1 cellular context compared by ENCODE assay signal in the genomic region with DNA sequence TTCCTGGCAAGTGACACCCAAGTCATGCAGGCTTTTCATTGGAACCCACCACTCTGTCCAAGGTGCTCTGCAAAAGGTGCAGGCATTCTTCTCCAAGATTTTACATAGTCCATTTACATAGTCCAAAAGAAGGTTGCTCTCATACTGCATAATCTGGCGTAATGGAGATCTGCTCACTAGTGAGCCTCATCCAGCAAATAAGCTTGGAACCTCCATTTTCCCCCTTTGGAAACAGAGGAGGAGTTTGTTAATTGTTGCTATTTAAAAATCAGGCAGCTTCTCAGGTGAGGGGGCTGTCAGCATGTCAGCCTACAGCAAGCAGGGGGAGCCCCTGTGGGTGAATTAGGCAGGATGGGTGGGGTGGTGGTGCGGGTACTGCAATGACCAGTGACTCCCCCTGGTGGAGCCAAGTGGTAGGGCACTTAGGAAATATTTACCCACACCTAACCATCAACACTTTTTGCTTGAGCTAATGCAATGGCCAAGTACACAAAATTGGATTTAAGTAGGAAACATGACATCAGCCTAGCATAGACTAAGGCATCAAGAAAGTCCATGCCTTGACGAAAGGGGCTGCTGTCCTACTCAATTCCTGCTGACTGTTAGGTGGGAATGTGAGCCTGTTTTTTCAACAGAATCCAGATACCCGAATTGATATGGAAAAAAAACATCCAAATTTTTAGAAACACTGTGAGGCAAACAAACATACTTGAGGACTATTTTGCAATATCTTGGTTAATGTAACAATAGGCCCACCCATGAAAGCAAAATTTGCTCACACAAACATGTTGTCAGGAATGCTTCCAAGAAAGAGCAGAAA.
TF ChIP-seq lines count a peak whose summit lies in the region.

No MANE protein-coding gene starts in this region.

TF ChIP-seq in K562, 482 proteins besides CTCF, POLR2A, EP300 and RAD21 (continued from another document):
- TF ChIP-seq, protein P1, sequence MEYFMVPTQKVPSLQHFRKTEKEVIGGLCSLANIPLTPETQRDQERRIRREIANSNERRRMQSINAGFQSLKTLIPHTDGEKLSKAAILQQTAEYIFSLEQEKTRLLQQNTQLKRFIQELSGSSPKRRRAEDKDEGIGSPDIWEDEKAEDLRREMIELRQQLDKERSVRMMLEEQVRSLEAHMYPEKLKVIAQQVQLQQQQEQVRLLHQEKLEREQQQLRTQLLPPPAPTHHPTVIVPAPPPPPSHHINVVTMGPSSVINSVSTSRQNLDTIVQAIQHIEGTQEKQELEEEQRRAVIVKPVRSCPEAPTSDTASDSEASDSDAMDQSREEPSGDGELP (CRISPR knock-in tag; IDR thresholded peaks at IDR 0.05; ENCODE audit: borderline replicate concordance) = 0 out of 2 replicates have a peak, but pooled peaks have one; percentile 13
- no peak for TF ChIP-seq ARID1B (IDR thresholded peaks at IDR 0.05)
- peak; percentile 43; the same call in 1 of the 2 replicates for TF ChIP-seq ZNF24 (IDR thresholded peaks at IDR 0.05)
- TF ChIP-seq RCOR1 (IDR thresholded peaks at IDR 0.05; ENCODE audit: borderline replicate concordance in 1 of 2, low read depth in 2 of 2, low read length in 2 of 2) = 0 out of 4 replicates have a peak, but pooled peaks of 1 of the 2 experiments have one; percentile 26
- TF ChIP-seq RBFOX2 (IDR thresholded peaks at IDR 0.05; ENCODE audit: low read depth, low read length) = no peak
- TF ChIP-seq FOXK2 (conservative IDR thresholded peaks at IDR 0.05 in 1 of 2, IDR thresholded peaks at IDR 0.05 in 1 of 2; ENCODE audit: low read depth in 2 of 2) = no peak
- TF ChIP-seq U2AF1 (optimal IDR thresholded peaks at IDR 0.05; ENCODE audit: low read depth, low read length) = no peak
- TF ChIP-seq, protein P2, sequence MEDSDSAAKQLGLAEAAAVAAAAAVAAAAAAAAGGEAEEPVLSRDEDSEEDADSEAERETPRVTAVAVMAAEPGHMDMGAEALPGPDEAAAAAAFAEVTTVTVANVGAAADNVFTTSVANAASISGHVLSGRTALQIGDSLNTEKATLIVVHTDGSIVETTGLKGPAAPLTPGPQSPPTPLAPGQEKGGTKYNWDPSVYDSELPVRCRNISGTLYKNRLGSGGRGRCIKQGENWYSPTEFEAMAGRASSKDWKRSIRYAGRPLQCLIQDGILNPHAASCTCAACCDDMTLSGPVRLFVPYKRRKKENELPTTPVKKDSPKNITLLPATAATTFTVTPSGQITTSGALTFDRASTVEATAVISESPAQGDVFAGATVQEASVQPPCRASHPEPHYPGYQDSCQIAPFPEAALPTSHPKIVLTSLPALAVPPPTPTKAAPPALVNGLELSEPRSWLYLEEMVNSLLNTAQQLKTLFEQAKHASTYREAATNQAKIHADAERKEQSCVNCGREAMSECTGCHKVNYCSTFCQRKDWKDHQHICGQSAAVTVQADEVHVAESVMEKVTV (CRISPR knock-in tag; IDR thresholded peaks at IDR 0.05) = 0 out of 2 replicates have a peak, but pooled peaks have one; percentile 39
- TF ChIP-seq NFYB (IDR thresholded peaks at IDR 0.05; ENCODE audit: extremely low read depth, insufficient read length) = no peak
- TF ChIP-seq NCOA2 (IDR thresholded peaks at IDR 0.05; ENCODE audit: partially characterized antibody in 2 of 2) = no peak
- TF ChIP-seq ZFP30 (CRISPR knock-in tag; IDR thresholded peaks at IDR 0.05; ENCODE audit: borderline replicate concordance) = no peak
- TF ChIP-seq, protein P3, sequence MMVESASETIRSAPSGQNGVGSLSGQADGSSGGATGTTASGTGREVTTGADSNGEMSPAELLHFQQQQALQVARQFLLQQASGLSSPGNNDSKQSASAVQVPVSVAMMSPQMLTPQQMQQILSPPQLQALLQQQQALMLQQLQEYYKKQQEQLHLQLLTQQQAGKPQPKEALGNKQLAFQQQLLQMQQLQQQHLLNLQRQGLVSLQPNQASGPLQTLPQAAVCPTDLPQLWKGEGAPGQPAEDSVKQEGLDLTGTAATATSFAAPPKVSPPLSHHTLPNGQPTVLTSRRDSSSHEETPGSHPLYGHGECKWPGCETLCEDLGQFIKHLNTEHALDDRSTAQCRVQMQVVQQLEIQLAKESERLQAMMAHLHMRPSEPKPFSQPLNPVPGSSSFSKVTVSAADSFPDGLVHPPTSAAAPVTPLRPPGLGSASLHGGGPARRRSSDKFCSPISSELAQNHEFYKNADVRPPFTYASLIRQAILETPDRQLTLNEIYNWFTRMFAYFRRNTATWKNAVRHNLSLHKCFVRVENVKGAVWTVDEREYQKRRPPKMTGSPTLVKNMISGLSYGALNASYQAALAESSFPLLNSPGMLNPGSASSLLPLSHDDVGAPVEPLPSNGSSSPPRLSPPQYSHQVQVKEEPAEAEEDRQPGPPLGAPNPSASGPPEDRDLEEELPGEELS (CRISPR knock-in tag; IDR thresholded peaks at IDR 0.05; ENCODE audit: borderline replicate concordance) = no peak
- TF ChIP-seq, protein P4, sequence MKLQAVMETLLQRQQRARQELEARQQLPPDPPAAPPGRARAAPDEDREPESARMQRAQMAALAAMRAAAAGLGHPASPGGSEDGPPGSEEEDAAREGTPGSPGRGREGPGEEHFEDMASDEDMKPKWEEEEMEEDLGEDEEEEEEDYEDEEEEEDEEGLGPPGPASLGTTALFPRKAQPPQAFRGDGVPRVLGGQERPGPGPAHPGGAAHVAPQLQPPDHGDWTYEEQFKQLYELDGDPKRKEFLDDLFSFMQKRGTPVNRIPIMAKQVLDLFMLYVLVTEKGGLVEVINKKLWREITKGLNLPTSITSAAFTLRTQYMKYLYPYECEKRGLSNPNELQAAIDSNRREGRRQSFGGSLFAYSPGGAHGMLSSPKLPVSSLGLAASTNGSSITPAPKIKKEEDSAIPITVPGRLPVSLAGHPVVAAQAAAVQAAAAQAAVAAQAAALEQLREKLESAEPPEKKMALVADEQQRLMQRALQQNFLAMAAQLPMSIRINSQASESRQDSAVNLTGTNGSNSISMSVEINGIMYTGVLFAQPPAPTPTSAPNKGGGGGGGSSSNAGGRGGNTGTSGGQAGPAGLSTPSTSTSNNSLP (IDR thresholded peaks at IDR 0.05; ENCODE audit: borderline replicate concordance, low read depth, low read length) = no peak
- TF ChIP-seq NFE2 (IDR thresholded peaks at IDR 0.05; ENCODE audit: low read depth) = no peak
- no peak for TF ChIP-seq NONO (IDR thresholded peaks at IDR 0.05; ENCODE audit: low read depth in 2 of 2, low read length in 1 of 2)
- TF ChIP-seq ZFPM2 (CRISPR knock-in tag; IDR thresholded peaks at IDR 0.05) = no peak
- TF ChIP-seq, protein P5, sequence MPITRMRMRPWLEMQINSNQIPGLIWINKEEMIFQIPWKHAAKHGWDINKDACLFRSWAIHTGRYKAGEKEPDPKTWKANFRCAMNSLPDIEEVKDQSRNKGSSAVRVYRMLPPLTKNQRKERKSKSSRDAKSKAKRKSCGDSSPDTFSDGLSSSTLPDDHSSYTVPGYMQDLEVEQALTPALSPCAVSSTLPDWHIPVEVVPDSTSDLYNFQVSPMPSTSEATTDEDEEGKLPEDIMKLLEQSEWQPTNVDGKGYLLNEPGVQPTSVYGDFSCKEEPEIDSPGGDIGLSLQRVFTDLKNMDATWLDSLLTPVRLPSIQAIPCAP (CRISPR knock-in tag; IDR thresholded peaks at IDR 0.05; ENCODE audit: borderline replicate concordance) = no peak
- no peak for TF ChIP-seq PTTG1 (tag; IDR thresholded peaks at IDR 0.05; ENCODE audit: low read depth)
- TF ChIP-seq KLF6 (CRISPR knock-in tag; IDR thresholded peaks at IDR 0.05; ENCODE audit: borderline replicate concordance) = no peak
- TF ChIP-seq SRF (CRISPR knock-in tag; IDR thresholded peaks at IDR 0.05) = no peak
- peak; percentile 64; the same call in 1 of the 2 replicates for TF ChIP-seq ZBTB7A (IDR thresholded peaks at IDR 0.05; ENCODE audit: borderline replicate concordance, control insufficient read depth, low read depth, low read length)
- TF ChIP-seq ZNF780A (CRISPR knock-in tag; IDR thresholded peaks at IDR 0.05) = no peak
- TF ChIP-seq, protein P6, sequence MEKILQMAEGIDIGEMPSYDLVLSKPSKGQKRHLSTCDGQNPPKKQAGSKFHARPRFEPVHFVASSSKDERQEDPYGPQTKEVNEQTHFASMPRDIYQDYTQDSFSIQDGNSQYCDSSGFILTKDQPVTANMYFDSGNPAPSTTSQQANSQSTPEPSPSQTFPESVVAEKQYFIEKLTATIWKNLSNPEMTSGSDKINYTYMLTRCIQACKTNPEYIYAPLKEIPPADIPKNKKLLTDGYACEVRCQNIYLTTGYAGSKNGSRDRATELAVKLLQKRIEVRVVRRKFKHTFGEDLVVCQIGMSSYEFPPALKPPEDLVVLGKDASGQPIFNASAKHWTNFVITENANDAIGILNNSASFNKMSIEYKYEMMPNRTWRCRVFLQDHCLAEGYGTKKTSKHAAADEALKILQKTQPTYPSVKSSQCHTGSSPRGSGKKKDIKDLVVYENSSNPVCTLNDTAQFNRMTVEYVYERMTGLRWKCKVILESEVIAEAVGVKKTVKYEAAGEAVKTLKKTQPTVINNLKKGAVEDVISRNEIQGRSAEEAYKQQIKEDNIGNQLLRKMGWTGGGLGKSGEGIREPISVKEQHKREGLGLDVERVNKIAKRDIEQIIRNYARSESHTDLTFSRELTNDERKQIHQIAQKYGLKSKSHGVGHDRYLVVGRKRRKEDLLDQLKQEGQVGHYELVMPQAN (IDR thresholded peaks at IDR 0.05; ENCODE audit: borderline replicate concordance) = no peak
- no peak for TF ChIP-seq ESRRA (IDR thresholded peaks at IDR 0.05; ENCODE audit: borderline replicate concordance, low read depth)
- TF ChIP-seq GABPB1 (CRISPR knock-in tag; IDR thresholded peaks at IDR 0.05) = no peak
- TF ChIP-seq SMC3 (conservative IDR thresholded peaks at IDR 0.05; ENCODE audit: insufficient read depth, low read depth, low read length) = peak; percentile 79
- TF ChIP-seq STAG1 (CRISPR knock-in tag; IDR thresholded peaks at IDR 0.05; ENCODE audit: borderline replicate concordance) = no peak
- peak; percentile 18 to 63; a peak in 1 of 4 replicates for TF ChIP-seq MAZ (CRISPR knock-in tag; conservative IDR thresholded peaks at IDR 0.05 in 1 of 2, IDR thresholded peaks at IDR 0.05 in 1 of 2)
- no peak for TF ChIP-seq ZNF445 (CRISPR knock-in tag; IDR thresholded peaks at IDR 0.05; ENCODE audit: low read depth)
- no peak for TF ChIP-seq JUN (IDR thresholded peaks at IDR 0.05; ENCODE audit: borderline replicate concordance, low read depth, low read length)
- TF ChIP-seq JUN (CRISPR knock-in tag; IDR thresholded peaks at IDR 0.05; ENCODE audit: borderline replicate concordance) = no peak
- TF ChIP-seq ZNF644 (tag; IDR thresholded peaks at IDR 0.05; ENCODE audit: low read depth) = no peak
- no peak for TF ChIP-seq POLR2H (tag; IDR thresholded peaks at IDR 0.05; ENCODE audit: low read depth)
- TF ChIP-seq CBX3 (IDR thresholded peaks at IDR 0.05; ENCODE audit: borderline replicate concordance in 1 of 2, low read length in 2 of 2) = 0 out of 3 replicates have a peak, but pooled peaks of 1 of the 2 experiments have one; percentile 27
- no peak for TF ChIP-seq SETDB1 (IDR thresholded peaks at IDR 0.05; ENCODE audit: low read length)
- TF ChIP-seq CEBPG (CRISPR knock-in tag; IDR thresholded peaks at IDR 0.05) = no peak
- 0 out of 4 replicates have a peak, but pooled peaks of 1 of the 2 experiments have one; percentile 9 for TF ChIP-seq CEBPG (tag; conservative IDR thresholded peaks at IDR 0.05 in 1 of 2, IDR thresholded peaks at IDR 0.05 in 1 of 2)
- no peak for TF ChIP-seq ZNF274 (IDR thresholded peaks at IDR 0.05; ENCODE audit: borderline replicate concordance, low read depth, low read length)
- no peak for TF ChIP-seq ZNF717 (CRISPR knock-in tag; IDR thresholded peaks at IDR 0.05)
- TF ChIP-seq, protein P7, sequence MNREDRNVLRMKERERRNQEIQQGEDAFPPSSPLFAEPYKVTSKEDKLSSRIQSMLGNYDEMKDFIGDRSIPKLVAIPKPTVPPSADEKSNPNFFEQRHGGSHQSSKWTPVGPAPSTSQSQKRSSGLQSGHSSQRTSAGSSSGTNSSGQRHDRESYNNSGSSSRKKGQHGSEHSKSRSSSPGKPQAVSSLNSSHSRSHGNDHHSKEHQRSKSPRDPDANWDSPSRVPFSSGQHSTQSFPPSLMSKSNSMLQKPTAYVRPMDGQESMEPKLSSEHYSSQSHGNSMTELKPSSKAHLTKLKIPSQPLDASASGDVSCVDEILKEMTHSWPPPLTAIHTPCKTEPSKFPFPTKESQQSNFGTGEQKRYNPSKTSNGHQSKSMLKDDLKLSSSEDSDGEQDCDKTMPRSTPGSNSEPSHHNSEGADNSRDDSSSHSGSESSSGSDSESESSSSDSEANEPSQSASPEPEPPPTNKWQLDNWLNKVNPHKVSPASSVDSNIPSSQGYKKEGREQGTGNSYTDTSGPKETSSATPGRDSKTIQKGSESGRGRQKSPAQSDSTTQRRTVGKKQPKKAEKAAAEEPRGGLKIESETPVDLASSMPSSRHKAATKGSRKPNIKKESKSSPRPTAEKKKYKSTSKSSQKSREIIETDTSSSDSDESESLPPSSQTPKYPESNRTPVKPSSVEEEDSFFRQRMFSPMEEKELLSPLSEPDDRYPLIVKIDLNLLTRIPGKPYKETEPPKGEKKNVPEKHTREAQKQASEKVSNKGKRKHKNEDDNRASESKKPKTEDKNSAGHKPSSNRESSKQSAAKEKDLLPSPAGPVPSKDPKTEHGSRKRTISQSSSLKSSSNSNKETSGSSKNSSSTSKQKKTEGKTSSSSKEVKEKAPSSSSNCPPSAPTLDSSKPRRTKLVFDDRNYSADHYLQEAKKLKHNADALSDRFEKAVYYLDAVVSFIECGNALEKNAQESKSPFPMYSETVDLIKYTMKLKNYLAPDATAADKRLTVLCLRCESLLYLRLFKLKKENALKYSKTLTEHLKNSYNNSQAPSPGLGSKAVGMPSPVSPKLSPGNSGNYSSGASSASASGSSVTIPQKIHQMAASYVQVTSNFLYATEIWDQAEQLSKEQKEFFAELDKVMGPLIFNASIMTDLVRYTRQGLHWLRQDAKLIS (CRISPR knock-in tag; IDR thresholded peaks at IDR 0.05) = no peak
- TF ChIP-seq ZZZ3 (IDR thresholded peaks at IDR 0.05) = no peak
- TF ChIP-seq, protein P8, sequence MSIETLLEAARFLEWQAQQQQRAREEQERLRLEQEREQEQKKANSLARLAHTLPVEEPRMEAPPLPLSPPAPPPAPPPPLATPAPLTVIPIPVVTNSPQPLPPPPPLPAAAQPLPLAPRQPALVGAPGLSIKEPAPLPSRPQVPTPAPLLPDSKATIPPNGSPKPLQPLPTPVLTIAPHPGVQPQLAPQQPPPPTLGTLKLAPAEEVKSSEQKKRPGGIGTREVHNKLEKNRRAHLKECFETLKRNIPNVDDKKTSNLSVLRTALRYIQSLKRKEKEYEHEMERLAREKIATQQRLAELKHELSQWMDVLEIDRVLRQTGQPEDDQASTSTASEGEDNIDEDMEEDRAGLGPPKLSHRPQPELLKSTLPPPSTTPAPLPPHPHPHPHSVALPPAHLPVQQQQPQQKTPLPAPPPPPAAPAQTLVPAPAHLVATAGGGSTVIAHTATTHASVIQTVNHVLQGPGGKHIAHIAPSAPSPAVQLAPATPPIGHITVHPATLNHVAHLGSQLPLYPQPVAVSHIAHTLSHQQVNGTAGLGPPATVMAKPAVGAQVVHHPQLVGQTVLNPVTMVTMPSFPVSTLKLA (conservative IDR thresholded peaks at IDR 0.05) = 0 out of 4 replicates have a peak, but pooled peaks of 1 of the 2 experiments have one; percentile 24
- TF ChIP-seq THRAP3 (IDR thresholded peaks at IDR 0.05; ENCODE audit: borderline replicate concordance) = no peak
